ENCODE assay signal across 8 cellular contexts in genomic region chr11:20110908-20111669, GRCh38. TPM values are rescaled to one million over a fixed set of nuclear protein-coding genes. Genes with fewer than 3 reads are reported as not detected.
DNase-seq lines count a peak whose midpoint lies in the region; ATAC-seq, FAIRE-seq and TF ChIP-seq lines count a peak whose summit lies in the region.

No MANE protein-coding gene starts in this region.

- H3K27ac ChIP-seq in A673 (ENCODE audit: low read depth, low read length, poor library complexity, severe bottlenecking): no peak overlapping the region
- H3K27ac ChIP-seq in VCaP: no peak overlapping the region
- H3K27ac ChIP-seq in thyroid gland: peak overlapping the region in 2 of 3 donors; percentile 91 to 93

- H3K4me3 ChIP-seq in A673 (ENCODE audit: low read depth, low read length, poor library complexity, severe bottlenecking) (no peak overlapping the region), thyroid gland (replicated peaks in 1 of 3) (no peak overlapping the region)

- TF ChIP-seq CTCF in A673 (conservative IDR thresholded peaks at IDR 0.05; ENCODE audit: low read depth, low read length) (peak; percentile 78), VCaP (conservative IDR thresholded peaks at IDR 0.05) (peak; percentile 91), thyroid gland (IDR thresholded peaks at IDR 0.05) (peak; percentile 54 to 88 (median 83))

- no peaks in the 10 kb centered on the region for H3K4me1 Mint-ChIP-seq in effector memory CD8-positive, alpha-beta T cell (ENCODE audit: low read depth in 2 of 2)

- POLR2A ChIA-PET in A673 (lab: Charles Lee; ENCODE audit: low non-redundant PET): no interaction called here

- H3K36me3 ChIP-seq in A673 (ENCODE audit: insufficient read depth, low read length, poor library complexity, severe bottlenecking) (no peaks in the 10 kb centered on the region), thyroid gland (peaks cover 28 to 34% of the 10 kb centered on the region in 2 donors)

- H3K36me3 Mint-ChIP-seq in effector memory CD8-positive, alpha-beta T cell (ENCODE audit: insufficient read depth): no peaks in the 10 kb centered on the region

- DNase-seq in A673 (ENCODE audit: low spot score) (peak; percentile 36), GM12892 (ENCODE audit: insufficient read length) (peak; percentile 50), NCI-H1694 (lab: John Stamatoyannopoulos, UW) (peak; percentile 40), myocyte (ENCODE audit: low read depth) (peak; percentile 33), thyroid gland (peak; percentile 62 to 63)
- peak; percentile 29 to 40 (median 38) for DNase-seq in effector memory CD8-positive, alpha-beta T cell

- 28 to 36% methylated on average over 8 of the region's 8 CpGs for WGBS in thyroid gland, 2 donors

- CTCF ChIA-PET in A673 (lab: Charles Lee): interaction anchor here (1.0 kb wide), 1 partner anchor 176 kb away, joined by 4 read pairs; no protein-coding TSS in a partner anchor

- H3K9me3 ChIP-seq in A673 (ENCODE audit: low read depth, low read length, poor library complexity, severe bottlenecking) (no peaks in the 10 kb centered on the region), thyroid gland (no peaks in the 10 kb centered on the region)

- H3K27me3 Mint-ChIP-seq in effector memory CD8-positive, alpha-beta T cell: peaks cover 0 to 28% of the 10 kb centered on the region in 2 donors

- H3K4me1 ChIP-seq in A673 (ENCODE audit: insufficient read depth, low read length, poor library complexity, severe bottlenecking) (no peaks in the 10 kb centered on the region), thyroid gland (peaks cover 18 to 30% of the 10 kb centered on the region in 2 donors)

- TF ChIP-seq POLR2A in GM12892 (IDR thresholded peaks at IDR 0.05; ENCODE audit: low read depth, low read length): no peak
- TF ChIP-seq POLR2A in thyroid gland (IDR thresholded peaks at IDR 0.05): no peak

- H3K27me3 ChIP-seq in A673 (replicated peaks; ENCODE audit: insufficient read depth, low read depth, low read length, poor library complexity): no peaks in the 10 kb centered on the region
- H3K27me3 ChIP-seq in thyroid gland: no peaks in the 10 kb centered on the region

- H3K27ac Mint-ChIP-seq in effector memory CD8-positive, alpha-beta T cell: no peak overlapping the region

- intact Hi-C loops in A673 (cut with micrococcal nuclease; ENCODE audit: unreplicated experiment) (loop anchor here (5.0 kb wide), 1 partner anchor 159 kb away; no protein-coding TSS in a partner anchor), thyroid gland (cut with DNase I) (no loop called here)

- H3K9me3 Mint-ChIP-seq in effector memory CD8-positive, alpha-beta T cell: no peaks in the 10 kb centered on the region

- BruUV-seq in A673 (replicated peaks; lab: Mats Ljungman, UMichigan): no TSS peak

- peak; percentile 84 for FAIRE-seq in GM12892 (lab: Jason Lieb, UNC)

- peak; percentile 75 for ATAC-seq in HG02763 (IDR thresholded peaks at IDR 0.05; ENCODE audit: unreplicated experiment)
- peak; percentile 70 for ATAC-seq in effector memory CD8-positive, alpha-beta T cell (replicated peaks)

- H3K4me3 Mint-ChIP-seq in effector memory CD8-positive, alpha-beta T cell: no peak overlapping the region

RNA-seq across cellular contexts. Expression of gene DBX1, which starts 49.2 kb away (rescaled TPM):
- total RNA-seq in A673 (2021): not detected in 2 replicates
- polyA plus RNA-seq in GM12892 (2012; ENCODE audit: missing spikeins): not detected
- not detected in 2 replicates for total RNA-seq in myocyte
- not detected for polyA plus RNA-seq in myocyte (2012)
- total RNA-seq in thyroid gland: not detected

Comparison
In these comparisons a context has a peak if more than half of its experiments do, and no peak if none do; other contexts are left out.
1. H3K27ac ChIP-seq: peak in thyroid gland (2 of 3); none in A673 (single experiment) and VCaP (single experiment).
2. Peak in every context shown above with its lines, with median percentiles within 50 percentile points of each other: DNase-seq and CTCF ChIP-seq.